Comparison of ENCODE assay signal across 21 cellular contexts in genomic region chr22:39288135-39288898, GRCh38.
"Had no signal": no experiment of that assay in that cellular context is flagged by ENCODE, and none has a peak within 500 bp of the region (broad histone marks: within the 10 kb centered on the region; RNA-seq: fewer than 3 reads in every experiment).

No MANE protein-coding gene starts in this region.

- H3K27me3 ChIP-seq: colonic mucosa, heart right ventricle, spleen, upper lobe of right lung had no signal

- H3K36me3 Mint-ChIP-seq: activated naive CD4-positive, alpha-beta T cell treated with anti-CD3 and anti-CD28 coated beads, Interleukin-2, amount 10 ng/mL, durations not matched to agents 7 days and 5 days; brain; natural killer cell; T-cell had no signal

- H3K36me3 ChIP-seq: colonic mucosa, heart right ventricle, lower lobe of right lung, neutrophil, spleen, thoracic aorta, upper lobe of right lung had no signal

- H3K27ac ChIP-seq: colonic mucosa, thoracic aorta had no signal

- H3K4me3 ChIP-seq: colonic mucosa, heart right ventricle, lower lobe of right lung, spleen, thoracic aorta, upper lobe of right lung had no signal

- H3K4me1 Mint-ChIP-seq: activated naive CD4-positive, alpha-beta T cell treated with anti-CD3 and anti-CD28 coated beads, Interleukin-2, amount 10 ng/mL, durations not matched to agents 7 days and 5 days had no signal

- H3K9me3 Mint-ChIP-seq: activated CD4-positive, alpha-beta T cell treated with anti-CD3 and anti-CD28 coated beads, Interleukin-2, amount 10 ng/mL, durations not matched to agents 24 days and 14 days; activated naive CD4-positive, alpha-beta T cell treated with anti-CD3 and anti-CD28 coated beads, Interleukin-2, amount 10 ng/mL, durations not matched to agents 7 days and 5 days; activated naive CD8-positive, alpha-beta T cell treated with anti-CD3 and anti-CD28 coated beads, Interleukin-2, amount 50 U/mL, for 24 hours; natural killer cell; T-cell had no signal

- ATAC-seq: activated naive CD8-positive, alpha-beta T cell treated with anti-CD3 and anti-CD28 coated beads, Interleukin-2, amount 50 U/mL, for 24 hours; activated T-cell treated with anti-CD3 and anti-CD28 coated beads, Interleukin-2, amount 50 U/mL, for 4 hours; heart right ventricle; left colon; lower lobe of right lung; natural killer cell; T-cell; upper lobe of right lung had no signal

- DNase-seq: activated CD4-positive, alpha-beta T cell treated with anti-CD3 and anti-CD28 coated beads, Interleukin-2, amount 10 ng/mL, durations not matched to agents 24 days and 14 days; activated CD8-positive, alpha-beta memory T cell treated with anti-CD3 and anti-CD28 coated beads, Interleukin-2, amount 50 U/mL, for 4 hours; activated effector memory CD4-positive, alpha-beta T cell treated with Interleukin-2 at 50 U/mL for 16 hours; activated naive CD4-positive, alpha-beta T cell treated with anti-CD3 and anti-CD28 coated beads, Interleukin-2, amount 10 ng/mL, durations not matched to agents 7 days and 5 days; activated naive CD8-positive, alpha-beta T cell treated with anti-CD3 and anti-CD28 coated beads, Interleukin-2, amount 50 U/mL, for 24 hours; activated T-cell treated with anti-CD3 and anti-CD28 coated beads, Interleukin-2, amount 50 U/mL, for 4 hours; anterior cingulate cortex; central memory CD4-positive, alpha-beta T cell; colonic mucosa; heart right ventricle; left colon; lower lobe of right lung; natural killer cell; spleen; stimulated activated CD4-positive, alpha-beta T cell treated with anti-CD3 and anti-CD28 coated beads, Interleukin-4, amount 100 ng/mL, for 4 hours; stimulated activated naive B cell treated with anti-CD40 and anti-IgM and Interleukin-4, amounts not matched to agents 10 μg/mL and 1 μg/mL and 100 μg/mL, for 72 hours; T-cell; upper lobe of right lung had no signal

- H3K9me3 ChIP-seq: colonic mucosa, lower lobe of right lung had no signal

- H3K27ac Mint-ChIP-seq: activated CD4-positive, alpha-beta T cell treated with anti-CD3 and anti-CD28 coated beads, Interleukin-2, amount 10 ng/mL, durations not matched to agents 24 days and 14 days; activated naive CD4-positive, alpha-beta T cell treated with anti-CD3 and anti-CD28 coated beads, Interleukin-2, amount 10 ng/mL, durations not matched to agents 7 days and 5 days; activated naive CD8-positive, alpha-beta T cell treated with anti-CD3 and anti-CD28 coated beads, Interleukin-2, amount 50 U/mL, for 24 hours; brain; natural killer cell; stimulated activated naive B cell treated with anti-CD40 and anti-IgM and Interleukin-4, amounts not matched to agents 10 μg/mL and 1 μg/mL and 100 μg/mL, for 72 hours; T-cell had no signal

- H3K4me3 Mint-ChIP-seq: activated CD4-positive, alpha-beta T cell treated with anti-CD3 and anti-CD28 coated beads, Interleukin-2, amount 10 ng/mL, durations not matched to agents 24 days and 14 days; activated naive CD4-positive, alpha-beta T cell treated with anti-CD3 and anti-CD28 coated beads, Interleukin-2, amount 10 ng/mL, durations not matched to agents 7 days and 5 days; activated naive CD8-positive, alpha-beta T cell treated with anti-CD3 and anti-CD28 coated beads, Interleukin-2, amount 50 U/mL, for 24 hours; activated T-cell treated with anti-CD3 and anti-CD28 coated beads, Interleukin-2, amount 50 U/mL, for 4 hours; brain; natural killer cell; stimulated activated naive B cell treated with anti-CD40 and anti-IgM and Interleukin-4, amounts not matched to agents 10 μg/mL and 1 μg/mL and 100 μg/mL, for 72 hours; T-cell had no signal
